1 cellular context compared by ENCODE assay signal in the genomic region with DNA sequence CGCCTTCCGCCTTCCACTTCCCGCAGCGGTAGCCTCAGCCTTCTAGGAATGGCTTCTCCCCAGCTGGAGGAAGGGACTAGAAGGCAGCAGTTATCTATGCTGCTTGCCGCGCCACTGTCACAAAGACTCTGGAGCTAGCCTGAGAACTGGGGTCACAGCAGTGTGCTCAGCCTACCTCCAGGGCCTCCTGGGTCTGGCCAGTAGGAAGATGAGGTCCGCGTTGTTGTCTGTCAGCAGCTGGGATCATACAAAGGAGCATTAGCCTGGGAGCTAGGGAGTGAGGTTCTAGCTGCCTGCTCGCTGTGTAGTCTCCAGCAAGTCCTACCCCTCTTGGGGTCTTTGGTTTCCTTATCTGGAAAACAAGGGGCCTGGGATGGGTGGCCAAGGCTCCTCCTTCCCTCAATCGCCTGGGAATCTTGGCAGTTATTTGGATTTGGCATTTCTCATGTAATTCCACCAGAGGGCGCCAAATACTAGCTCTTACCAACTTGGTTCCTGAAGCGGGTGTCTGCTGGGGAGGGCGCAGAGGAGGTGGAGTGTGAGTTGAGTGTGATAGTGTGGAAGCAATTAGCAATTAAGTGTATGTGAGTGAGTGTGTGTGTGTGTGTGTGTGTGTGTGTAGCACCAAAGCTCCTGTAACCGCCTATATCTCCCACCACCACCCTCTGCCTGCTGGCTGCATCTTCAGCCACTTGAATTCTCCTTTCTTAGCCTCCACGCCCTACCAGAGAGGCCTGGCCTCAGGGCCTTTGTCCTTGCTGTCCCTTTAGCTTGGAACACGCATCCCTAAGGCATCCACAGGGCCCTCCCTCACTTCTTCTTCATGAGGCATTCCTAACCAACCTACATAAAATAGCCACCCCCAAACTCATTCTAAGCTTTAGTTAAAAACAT.
TF ChIP-seq lines count a peak whose summit lies in the region.

No MANE protein-coding gene starts in this region.

TF ChIP-seq in GM23338, 12 proteins besides CTCF, POLR2A, EP300 and RAD21 (continued from another document):
- TF ChIP-seq, protein P1, sequence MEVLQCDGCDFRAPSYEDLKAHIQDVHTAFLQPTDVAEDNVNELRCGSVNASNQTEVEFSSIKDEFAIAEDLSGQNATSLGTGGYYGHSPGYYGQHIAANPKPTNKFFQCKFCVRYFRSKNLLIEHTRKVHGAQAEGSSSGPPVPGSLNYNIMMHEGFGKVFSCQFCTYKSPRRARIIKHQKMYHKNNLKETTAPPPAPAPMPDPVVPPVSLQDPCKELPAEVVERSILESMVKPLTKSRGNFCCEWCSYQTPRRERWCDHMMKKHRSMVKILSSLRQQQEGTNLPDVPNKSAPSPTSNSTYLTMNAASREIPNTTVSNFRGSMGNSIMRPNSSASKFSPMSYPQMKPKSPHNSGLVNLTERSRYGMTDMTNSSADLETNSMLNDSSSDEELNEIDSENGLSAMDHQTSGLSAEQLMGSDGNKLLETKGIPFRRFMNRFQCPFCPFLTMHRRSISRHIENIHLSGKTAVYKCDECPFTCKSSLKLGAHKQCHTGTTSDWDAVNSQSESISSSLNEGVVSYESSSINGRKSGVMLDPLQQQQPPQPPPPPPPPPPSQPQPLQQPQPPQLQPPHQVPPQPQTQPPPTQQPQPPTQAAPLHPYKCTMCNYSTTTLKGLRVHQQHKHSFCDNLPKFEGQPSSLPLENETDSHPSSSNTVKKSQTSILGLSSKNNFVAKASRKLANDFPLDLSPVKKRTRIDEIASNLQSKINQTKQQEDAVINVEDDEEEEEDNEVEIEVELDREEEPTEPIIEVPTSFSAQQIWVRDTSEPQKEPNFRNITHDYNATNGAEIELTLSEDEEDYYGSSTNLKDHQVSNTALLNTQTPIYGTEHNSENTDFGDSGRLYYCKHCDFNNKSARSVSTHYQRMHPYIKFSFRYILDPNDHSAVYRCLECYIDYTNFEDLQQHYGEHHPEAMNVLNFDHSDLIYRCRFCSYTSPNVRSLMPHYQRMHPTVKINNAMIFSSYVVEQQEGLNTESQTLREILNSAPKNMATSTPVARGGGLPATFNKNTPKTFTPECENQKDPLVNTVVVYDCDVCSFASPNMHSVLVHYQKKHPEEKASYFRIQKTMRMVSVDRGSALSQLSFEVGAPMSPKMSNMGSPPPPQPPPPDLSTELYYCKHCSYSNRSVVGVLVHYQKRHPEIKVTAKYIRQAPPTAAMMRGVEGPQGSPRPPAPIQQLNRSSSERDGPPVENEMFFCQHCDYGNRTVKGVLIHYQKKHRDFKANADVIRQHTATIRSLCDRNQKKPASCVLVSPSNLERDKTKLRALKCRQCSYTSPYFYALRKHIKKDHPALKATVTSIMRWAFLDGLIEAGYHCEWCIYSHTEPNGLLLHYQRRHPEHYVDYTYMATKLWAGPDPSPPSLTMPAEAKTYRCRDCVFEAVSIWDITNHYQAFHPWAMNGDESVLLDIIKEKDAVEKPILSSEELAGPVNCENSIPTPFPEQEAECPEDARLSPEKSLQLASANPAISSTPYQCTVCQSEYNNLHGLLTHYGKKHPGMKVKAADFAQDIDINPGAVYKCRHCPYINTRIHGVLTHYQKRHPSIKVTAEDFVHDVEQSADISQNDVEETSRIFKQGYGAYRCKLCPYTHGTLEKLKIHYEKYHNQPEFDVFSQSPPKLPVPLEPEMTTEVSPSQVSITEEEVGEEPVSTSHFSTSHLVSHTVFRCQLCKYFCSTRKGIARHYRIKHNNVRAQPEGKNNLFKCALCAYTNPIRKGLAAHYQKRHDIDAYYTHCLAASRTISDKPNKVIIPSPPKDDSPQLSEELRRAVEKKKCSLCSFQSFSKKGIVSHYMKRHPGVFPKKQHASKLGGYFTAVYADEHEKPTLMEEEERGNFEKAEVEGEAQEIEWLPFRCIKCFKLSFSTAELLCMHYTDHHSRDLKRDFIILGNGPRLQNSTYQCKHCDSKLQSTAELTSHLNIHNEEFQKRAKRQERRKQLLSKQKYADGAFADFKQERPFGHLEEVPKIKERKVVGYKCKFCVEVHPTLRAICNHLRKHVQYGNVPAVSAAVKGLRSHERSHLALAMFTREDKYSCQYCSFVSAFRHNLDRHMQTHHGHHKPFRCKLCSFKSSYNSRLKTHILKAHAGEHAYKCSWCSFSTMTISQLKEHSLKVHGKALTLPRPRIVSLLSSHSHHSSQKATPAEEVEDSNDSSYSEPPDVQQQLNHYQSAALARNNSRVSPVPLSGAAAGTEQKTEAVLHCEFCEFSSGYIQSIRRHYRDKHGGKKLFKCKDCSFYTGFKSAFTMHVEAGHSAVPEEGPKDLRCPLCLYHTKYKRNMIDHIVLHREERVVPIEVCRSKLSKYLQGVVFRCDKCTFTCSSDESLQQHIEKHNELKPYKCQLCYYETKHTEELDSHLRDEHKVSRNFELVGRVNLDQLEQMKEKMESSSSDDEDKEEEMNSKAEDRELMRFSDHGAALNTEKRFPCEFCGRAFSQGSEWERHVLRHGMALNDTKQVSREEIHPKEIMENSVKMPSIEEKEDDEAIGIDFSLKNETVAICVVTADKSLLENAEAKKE (CRISPR knock-in tag; IDR thresholded peaks at IDR 0.05) = 0 out of 2 replicates have a peak, but pooled peaks have one; percentile 8
- TF ChIP-seq EZH2phosphoT487 (IDR thresholded peaks at IDR 0.05; ENCODE audit: unreplicated experiment) (no peak), STAT1 (IDR thresholded peaks at IDR 0.05; ENCODE audit: unreplicated experiment) (no peak), CREB1 (CRISPR knock-in tag; IDR thresholded peaks at IDR 0.05; ENCODE audit: low read depth) (no peak), ZNF114 (CRISPR knock-in tag; IDR thresholded peaks at IDR 0.05) (no peak)
